Comparison of ENCODE assay signal across 14 cellular contexts in genomic region chr3:149342413-149343340, GRCh38. TPM values are rescaled to one million over a fixed set of nuclear protein-coding genes. Genes with fewer than 3 reads are reported as not detected.
DNase-seq lines count a peak whose midpoint lies in the region; ATAC-seq, FAIRE-seq and TF ChIP-seq lines count a peak whose summit lies in the region.
"Had no signal": no experiment of that assay in that cellular context is flagged by ENCODE, and none has a peak within 500 bp of the region (broad histone marks: within the 10 kb centered on the region; RNA-seq: fewer than 3 reads in every experiment).

No MANE protein-coding gene starts in this region.

- H2AK5ac ChIP-seq in mesendoderm (ENCODE audit: low read length): no peak overlapping the region

- H2BK120ac ChIP-seq in mesendoderm (ENCODE audit: low read depth, low read length): no peak overlapping the region

- in situ Hi-C loops in KBM-7 (cut with MboI; ENCODE audit: low pct_unique_long_range_greater_than_20kb, low sequenced_read_pairs): no loop called here

- no peak overlapping the region for H3K27ac ChIP-seq in mesendoderm (ENCODE audit: low read depth, low read length)

- peak; percentile 55 for DNase-seq in CD14-positive monocyte (ENCODE audit: low spot score)
- peak; percentile 16 for DNase-seq in KBM-7
- peak; percentile 80 for DNase-seq in amniotic epithelial cell (ENCODE audit: low read depth)
- no peak for DNase-seq in mesendoderm
- DNase-seq in amniotic stem cell (lab: John Stamatoyannopoulos, UW): no peak
- DNase-seq in GM19239 (ENCODE audit: insufficient read length, low spot score): no peak
- DNase-seq: activated CD4-positive, alpha-beta memory T cell treated with anti-CD3 and anti-CD28 coated beads, Interleukin-2, amount 10 ng/mL, durations not matched to agents 7 days and 5 days; glutamatergic neuron; NCI-H1417 had no signal

- no peaks in the 10 kb centered on the region for H3K36me3 ChIP-seq in mesendoderm (ENCODE audit: control insufficient read depth, insufficient read depth, low read length)

- ATAC-seq in GM19455 (IDR thresholded peaks at IDR 0.05; ENCODE audit: unreplicated experiment) (no peak), HG03280 (IDR thresholded peaks at IDR 0.05; ENCODE audit: unreplicated experiment) (no peak)
- ATAC-seq: natural killer cell treated with Interleukin-12 subunit alpha and Interleukin-12 subunit beta and Interleukin-15 and Interleukin-18, amount 100 ng/mL, for 72 hours had no signal

- peaks cover 0 to 2% (median 0%) of the 10 kb centered on the region in 7 donors for H3K9me3 Mint-ChIP-seq in CD14-positive monocyte
- H3K9me3 Mint-ChIP-seq: activated CD4-positive, alpha-beta memory T cell treated with anti-CD3 and anti-CD28 coated beads, Interleukin-2, amount 10 ng/mL, durations not matched to agents 7 days and 5 days; natural killer cell treated with Interleukin-12 subunit alpha and Interleukin-12 subunit beta and Interleukin-15 and Interleukin-18, amount 100 ng/mL, for 72 hours had no signal

- no peaks in the 10 kb centered on the region for H3K27me3 ChIP-seq in mesendoderm (ENCODE audit: insufficient read depth, low read length, poor library complexity)

- no peaks in the 10 kb centered on the region for H3K79me1 ChIP-seq in mesendoderm (ENCODE audit: low read length)

- no peak overlapping the region for H4K5ac ChIP-seq in mesendoderm (ENCODE audit: low read length)

- no peak overlapping the region for H3K56ac ChIP-seq in mesendoderm (ENCODE audit: low read length)

- H3K4me1 ChIP-seq in mesendoderm (ENCODE audit: control insufficient read depth, low read depth, low read length): no peaks in the 10 kb centered on the region

- H3K4ac ChIP-seq in mesendoderm (ENCODE audit: low read depth, low read length): no peak overlapping the region

- no peak overlapping the region for H3K18ac ChIP-seq in mesendoderm (ENCODE audit: low read length)

- no peak overlapping the region for H2BK5ac ChIP-seq in mesendoderm (ENCODE audit: low read length)

- H2BK15ac ChIP-seq in mesendoderm (replicated peaks; ENCODE audit: low read depth): peak overlapping the region; percentile 74

- no peak for FAIRE-seq in GM19239 (lab: Jason Lieb, UNC)
- FAIRE-seq: urothelium cell line had no signal

- H4K8ac ChIP-seq in mesendoderm (ENCODE audit: low read depth, low read length): no peak overlapping the region

- H3K4me3 Mint-ChIP-seq in CD14-positive monocyte: no peak overlapping the region
- H3K4me3 Mint-ChIP-seq: activated CD4-positive, alpha-beta memory T cell treated with anti-CD3 and anti-CD28 coated beads, Interleukin-2, amount 10 ng/mL, durations not matched to agents 7 days and 5 days; brain; natural killer cell treated with Interleukin-12 subunit alpha and Interleukin-12 subunit beta and Interleukin-15 and Interleukin-18, amount 100 ng/mL, for 72 hours had no signal

- H3K4me1 Mint-ChIP-seq in CD14-positive monocyte: peaks cover 32% of the 10 kb centered on the region
- H3K4me1 Mint-ChIP-seq: brain had no signal

- no peak overlapping the region for H3K9ac ChIP-seq in mesendoderm (ENCODE audit: low read length)

- no peaks in the 10 kb centered on the region for H3K36me3 Mint-ChIP-seq in CD14-positive monocyte
- H3K36me3 Mint-ChIP-seq: brain; natural killer cell treated with Interleukin-12 subunit alpha and Interleukin-12 subunit beta and Interleukin-15 and Interleukin-18, amount 100 ng/mL, for 72 hours had no signal

- no peak overlapping the region for H3K4me2 ChIP-seq in mesendoderm (ENCODE audit: low read length)

- no CpG with 5 or more reads among the region's 4 CpGs for WGBS in mesendoderm (ENCODE audit: extremely low coverage, insufficient coverage, low lambda C conversion rate)

- intact Hi-C loops in CD14-positive monocyte (cut with micrococcal nuclease): loop anchor here in 1 of 2 donors (5.0 kb wide), 1 partner anchor 65 kb away; no protein-coding TSS in a partner anchor

- H3K27ac Mint-ChIP-seq in CD14-positive monocyte: peak overlapping the region; percentile 64 to 92 (median 79)
- H3K27ac Mint-ChIP-seq: activated CD4-positive, alpha-beta memory T cell treated with anti-CD3 and anti-CD28 coated beads, Interleukin-2, amount 10 ng/mL, durations not matched to agents 7 days and 5 days; brain; natural killer cell treated with Interleukin-12 subunit alpha and Interleukin-12 subunit beta and Interleukin-15 and Interleukin-18, amount 100 ng/mL, for 72 hours had no signal

- H3K27me3 Mint-ChIP-seq in CD14-positive monocyte (ENCODE audit: low read depth in 3 of 3): no peaks in the 10 kb centered on the region
- H3K27me3 Mint-ChIP-seq: brain had no signal

- no peak for TF ChIP-seq CTCF in CD14-positive monocyte (IDR thresholded peaks at IDR 0.05)

- no peak overlapping the region for H3K4me3 ChIP-seq in mesendoderm (ENCODE audit: low read length)

- H3K79me2 ChIP-seq in mesendoderm (ENCODE audit: control insufficient read depth, insufficient read depth, low read length): no peaks in the 10 kb centered on the region

- H3K23ac ChIP-seq in mesendoderm (ENCODE audit: low read length): no peak overlapping the region

RNA-seq across cellular contexts. Expression of gene TM4SF18, which starts 9.2 kb away (rescaled TPM):
- polyA plus RNA-seq in CD14-positive monocyte: not detected
- 1.3 TPM for polyA plus RNA-seq in mesendoderm (2013, experiment 1 of 2)
- 1.3 TPM for polyA plus RNA-seq in mesendoderm (2013, experiment 2 of 2)

RNA-seq across cellular contexts. Expression of gene TM4SF1, which starts 34.8 kb away (rescaled TPM):
- not detected for polyA plus RNA-seq in CD14-positive monocyte
- polyA plus RNA-seq in mesendoderm (2013, experiment 1 of 2): 0.22 TPM
- 0.25 TPM for polyA plus RNA-seq in mesendoderm (2013, experiment 2 of 2)

Comparison
In these comparisons a context has a peak if more than half of its experiments do, and no peak if none do; other contexts are left out.
1. DNase-seq: peak in CD14-positive monocyte (single experiment), KBM-7 (single experiment) and amniotic epithelial cell (single experiment); none in mesendoderm (single experiment), amniotic stem cell (single experiment) and GM19239 (single experiment).